Comparison of ENCODE assay signal across 13 cellular contexts in the genomic region with DNA sequence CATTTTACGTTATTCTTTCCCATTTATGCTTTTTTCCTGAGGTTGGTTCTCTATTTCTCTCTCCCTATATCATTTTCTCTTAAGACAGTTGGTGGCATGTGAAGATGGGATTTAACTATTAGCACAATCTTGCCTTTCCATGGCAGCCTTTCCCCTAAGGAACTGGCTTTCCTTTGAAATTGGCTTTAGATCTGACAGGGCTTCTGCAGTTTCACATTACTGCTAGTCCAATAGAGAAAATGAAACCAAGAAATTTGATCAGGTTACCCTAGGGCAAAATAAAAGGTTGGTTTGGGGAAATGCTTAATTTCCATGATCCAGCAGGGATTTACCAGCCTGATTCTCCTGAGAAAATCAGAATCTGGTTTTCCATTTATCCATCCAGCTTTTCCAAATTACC. TPM values are rescaled to one million over a fixed set of nuclear protein-coding genes. Genes with fewer than 3 reads are reported as not detected.
DNase-seq lines count a peak whose midpoint lies in the region; ATAC-seq, FAIRE-seq and TF ChIP-seq lines count a peak whose summit lies in the region.
"Had no signal": no experiment of that assay in that cellular context is flagged by ENCODE, and none has a peak within 500 bp of the region (broad histone marks: within the 10 kb centered on the region; RNA-seq: fewer than 3 reads in every experiment).

No MANE protein-coding gene starts in this region.

- H3F3A ChIP-seq in neural cell (ENCODE audit: insufficient read depth, low read length, poor library complexity, severe bottlenecking): no peaks in the 10 kb centered on the region

- H3K4me1 ChIP-seq in kidney (ENCODE audit: control insufficient read depth in 1 of 2, insufficient read depth in 1 of 2, low read depth in 1 of 2, low read length in 2 of 2) (no peaks in the 10 kb centered on the region), left lung (no peaks in the 10 kb centered on the region)
- H3K4me1 ChIP-seq: parathyroid adenoma had no signal

- ATAC-seq in GM19025 (IDR thresholded peaks at IDR 0.05; ENCODE audit: low read depth, unreplicated experiment) (peak; percentile 83), HG02571 (IDR thresholded peaks at IDR 0.05; ENCODE audit: unreplicated experiment) (peak; percentile 80), HG03565 (IDR thresholded peaks at IDR 0.05; ENCODE audit: unreplicated experiment) (peak; percentile 74), left lung (no peak)
- ATAC-seq: left ventricle myocardium superior had no signal

- FAIRE-seq in kidney (lab: Jason Lieb, UNC): no peak

- no peak overlapping the region for H2AFZ ChIP-seq in neural cell (ENCODE audit: low read depth, low read length)
- H2AFZ ChIP-seq: parathyroid adenoma had no signal

- no peak for DNase-seq in kidney
- DNase-seq in DMS153 (lab: John Stamatoyannopoulos, UW): no peak
- DNase-seq in NCI-H748 treated with DMSO at 0.1 percent for 48 hours (lab: John Stamatoyannopoulos, UW): no peak
- DNase-seq in left lung: no peak
- DNase-seq: foreskin melanocyte, left ventricle myocardium superior, NCI-H1694 treated with DMSO at 0.1 percent for 48 hours had no signal

- H3K9ac ChIP-seq in neural cell (ENCODE audit: low read length): no peak overlapping the region
- H3K9ac ChIP-seq in kidney (ENCODE audit: low read length in 2 of 2): no peak overlapping the region
- H3K9ac ChIP-seq: parathyroid adenoma had no signal

- H3K36me3 ChIP-seq in neural cell (ENCODE audit: insufficient read depth, low read length): no peaks in the 10 kb centered on the region
- H3K36me3 ChIP-seq in kidney (ENCODE audit: control insufficient read depth in 1 of 2, insufficient read depth in 2 of 2, low read length in 2 of 2): no peaks in the 10 kb centered on the region
- H3K36me3 ChIP-seq in left lung: no peaks in the 10 kb centered on the region

- intact Hi-C loops in kidney (cut with DNase I): no loop called here
- intact Hi-C loops in left lung (cut with DNase I): no loop called here

- H3K27ac ChIP-seq in neural cell (ENCODE audit: low read length) (peak overlapping the region; percentile 57), kidney (ENCODE audit: low read depth in 2 of 2, low read length in 2 of 2) (no peak overlapping the region), left lung (no peak overlapping the region)
- H3K27ac ChIP-seq: parathyroid adenoma, VCaP had no signal

- TF ChIP-seq CTCF in neural cell (IDR thresholded peaks at IDR 0.05; ENCODE audit: poor library complexity, severe bottlenecking) (no peak), kidney (IDR thresholded peaks at IDR 0.05; ENCODE audit: borderline replicate concordance, extremely low read depth, insufficient read depth) (no peak), left lung (IDR thresholded peaks at IDR 0.05) (no peak)

- no peaks in the 10 kb centered on the region for H4K20me1 ChIP-seq in neural cell (ENCODE audit: insufficient read depth)

- H3K9me2 ChIP-seq in neural cell (ENCODE audit: insufficient read depth, low read length): no peaks in the 10 kb centered on the region

- peak overlapping the region; percentile 1 for H3K4me2 ChIP-seq in neural cell (ENCODE audit: low read length)

- peak; percentile 66 for TF ChIP-seq EP300 in neural cell (conservative IDR thresholded peaks at IDR 0.05; ENCODE audit: poor library complexity, severe bottlenecking)

- no peak for TF ChIP-seq RAD21 in neural cell (conservative IDR thresholded peaks at IDR 0.05)

- peak overlapping the region; percentile 26 for H3K4me3 ChIP-seq in neural cell (ENCODE audit: low read length)
- peak overlapping the region in 1 of 2 donors; percentile 3 for H3K4me3 ChIP-seq in kidney (ENCODE audit: low read length in 2 of 2)
- no peak overlapping the region for H3K4me3 ChIP-seq in left lung

- H3K79me2 ChIP-seq in neural cell (replicated peaks; ENCODE audit: insufficient read depth, low read length): no peaks in the 10 kb centered on the region
- H3K79me2 ChIP-seq: parathyroid adenoma had no signal

- H3K27me3 ChIP-seq in neural cell (ENCODE audit: insufficient read depth, low read depth, low read length): no peaks in the 10 kb centered on the region
- no peaks in the 10 kb centered on the region for H3K27me3 ChIP-seq in left lung

- H3K9me3 ChIP-seq in neural cell (ENCODE audit: low read length): no peaks in the 10 kb centered on the region
- no peaks in the 10 kb centered on the region for H3K9me3 ChIP-seq in kidney (ENCODE audit: control insufficient read depth in 1 of 2, low read length in 2 of 2)
- no peaks in the 10 kb centered on the region for H3K9me3 ChIP-seq in left lung

TF ChIP-seq in neural cell, 6 proteins besides CTCF, POLR2A, EP300 and RAD21:
- no peak for TF ChIP-seq EZH2 (IDR thresholded peaks at IDR 0.05; ENCODE audit: borderline replicate concordance, insufficient read depth, low read length, poor library complexity, severe bottlenecking)
- TF ChIP-seq, protein P1, sequence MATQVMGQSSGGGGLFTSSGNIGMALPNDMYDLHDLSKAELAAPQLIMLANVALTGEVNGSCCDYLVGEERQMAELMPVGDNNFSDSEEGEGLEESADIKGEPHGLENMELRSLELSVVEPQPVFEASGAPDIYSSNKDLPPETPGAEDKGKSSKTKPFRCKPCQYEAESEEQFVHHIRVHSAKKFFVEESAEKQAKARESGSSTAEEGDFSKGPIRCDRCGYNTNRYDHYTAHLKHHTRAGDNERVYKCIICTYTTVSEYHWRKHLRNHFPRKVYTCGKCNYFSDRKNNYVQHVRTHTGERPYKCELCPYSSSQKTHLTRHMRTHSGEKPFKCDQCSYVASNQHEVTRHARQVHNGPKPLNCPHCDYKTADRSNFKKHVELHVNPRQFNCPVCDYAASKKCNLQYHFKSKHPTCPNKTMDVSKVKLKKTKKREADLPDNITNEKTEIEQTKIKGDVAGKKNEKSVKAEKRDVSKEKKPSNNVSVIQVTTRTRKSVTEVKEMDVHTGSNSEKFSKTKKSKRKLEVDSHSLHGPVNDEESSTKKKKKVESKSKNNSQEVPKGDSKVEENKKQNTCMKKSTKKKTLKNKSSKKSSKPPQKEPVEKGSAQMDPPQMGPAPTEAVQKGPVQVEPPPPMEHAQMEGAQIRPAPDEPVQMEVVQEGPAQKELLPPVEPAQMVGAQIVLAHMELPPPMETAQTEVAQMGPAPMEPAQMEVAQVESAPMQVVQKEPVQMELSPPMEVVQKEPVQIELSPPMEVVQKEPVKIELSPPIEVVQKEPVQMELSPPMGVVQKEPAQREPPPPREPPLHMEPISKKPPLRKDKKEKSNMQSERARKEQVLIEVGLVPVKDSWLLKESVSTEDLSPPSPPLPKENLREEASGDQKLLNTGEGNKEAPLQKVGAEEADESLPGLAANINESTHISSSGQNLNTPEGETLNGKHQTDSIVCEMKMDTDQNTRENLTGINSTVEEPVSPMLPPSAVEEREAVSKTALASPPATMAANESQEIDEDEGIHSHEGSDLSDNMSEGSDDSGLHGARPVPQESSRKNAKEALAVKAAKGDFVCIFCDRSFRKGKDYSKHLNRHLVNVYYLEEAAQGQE (IDR thresholded peaks at IDR 0.05; ENCODE audit: borderline replicate concordance): peak; percentile 99
- no peak for TF ChIP-seq TAF1 (IDR thresholded peaks at IDR 0.05; ENCODE audit: low read depth)
- no peak for TF ChIP-seq SMC3 (conservative IDR thresholded peaks at IDR 0.05; ENCODE audit: poor library complexity)
- TF ChIP-seq POLR2AphosphoS5 (IDR thresholded peaks at IDR 0.05): peak; percentile 60
- TF ChIP-seq MXI1 (conservative IDR thresholded peaks at IDR 0.05; ENCODE audit: poor library complexity, severe bottlenecking): no peak

RNA-seq across cellular contexts. Expression of a gene that starts 22.7 kb away (rescaled TPM):
- polyA plus RNA-seq in neural cell (187 and 199 TPM in 2 replicates), kidney (ENCODE audit: insufficient read depth, low read depth, low replicate concordance) (10.6 TPM)
- polyA minus RNA-seq in neural cell: 521 and 631 TPM in 2 replicates
- total RNA-seq in kidney (109 TPM), left lung (10 to 100 TPM in 1 of 2 donors, 1 to 10 TPM in 1; 3.8 to 10.7 TPM)
